In the genomic region with DNA sequence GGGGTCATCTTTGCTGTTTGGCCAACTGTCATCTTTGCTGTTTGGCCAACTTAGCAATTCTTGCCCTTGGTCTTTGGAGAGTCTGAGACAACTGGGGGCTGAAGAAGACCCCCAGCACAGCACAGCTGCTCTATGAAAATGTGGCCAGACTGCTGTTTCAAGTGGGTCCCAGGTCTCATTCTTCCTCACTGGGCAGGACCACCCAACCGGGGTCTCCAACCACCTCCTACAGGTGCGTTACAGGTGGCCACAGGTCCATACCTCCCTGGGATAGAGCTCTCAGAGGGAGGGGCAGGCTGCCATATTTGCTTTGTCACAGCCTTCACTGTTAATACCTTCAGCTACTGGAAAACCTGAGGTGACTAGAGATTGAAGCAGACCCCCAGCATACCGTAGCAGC, we compare ENCODE assay signal across 23 cellular contexts.
"Had no signal": no experiment of that assay in that cellular context is flagged by ENCODE, and none has a peak within 500 bp of the region (broad histone marks: within the 10 kb centered on the region; RNA-seq: fewer than 3 reads in every experiment).

No MANE protein-coding gene starts in this region.

- H3K27ac Mint-ChIP-seq: dendritic cell treated with granulocyte-macrophage colony-stimulating factor and Interleukin-4, amounts not matched to agents 40 ng/mL and 50 ng/mL, for 4 days; effector memory CD8-positive, alpha-beta T cell; endodermal cell had no signal

- H3K9me3 Mint-ChIP-seq: effector memory CD8-positive, alpha-beta T cell had no signal

- H3K9me3 ChIP-seq: colonic mucosa, esophagus squamous epithelium, gastrocnemius medialis, gastroesophageal sphincter had no signal

- H3K27ac ChIP-seq: colonic mucosa, coronary artery, dorsolateral prefrontal cortex, epithelial cell of prostate, esophagus muscularis mucosa, esophagus squamous epithelium, foreskin keratinocyte, gastrocnemius medialis, gastroesophageal sphincter, heart left ventricle, heart right ventricle had no signal

- H3K4me1 Mint-ChIP-seq: endodermal cell had no signal

- H3K4me3 ChIP-seq: colonic mucosa, coronary artery, dorsolateral prefrontal cortex, esophagus muscularis mucosa, esophagus squamous epithelium, gastrocnemius medialis, gastroesophageal sphincter, heart left ventricle, heart right ventricle had no signal

- H3K27me3 ChIP-seq: colonic mucosa, esophagus muscularis mucosa, esophagus squamous epithelium, foreskin keratinocyte, gastrocnemius medialis, gastroesophageal sphincter, heart left ventricle, heart right ventricle had no signal

- H3K36me3 ChIP-seq: colonic mucosa, esophagus muscularis mucosa, esophagus squamous epithelium, gastrocnemius medialis, gastroesophageal sphincter, heart left ventricle, heart right ventricle had no signal

- H3K4me1 ChIP-seq: colonic mucosa, esophagus muscularis mucosa, esophagus squamous epithelium, foreskin keratinocyte, gastrocnemius medialis, gastroesophageal sphincter, heart left ventricle, heart right ventricle had no signal

- H3K4me3 Mint-ChIP-seq: dendritic cell treated with granulocyte-macrophage colony-stimulating factor and Interleukin-4, amounts not matched to agents 40 ng/mL and 50 ng/mL, for 4 days; effector memory CD8-positive, alpha-beta T cell; endodermal cell had no signal

- ATAC-seq: effector memory CD8-positive, alpha-beta T cell; foreskin keratinocyte; gastrocnemius medialis; gastroesophageal sphincter; heart left ventricle; heart right ventricle had no signal

- H3K27me3 Mint-ChIP-seq: dendritic cell treated with granulocyte-macrophage colony-stimulating factor and Interleukin-4, amounts not matched to agents 40 ng/mL and 50 ng/mL, for 4 days; effector memory CD8-positive, alpha-beta T cell had no signal

- DNase-seq: colonic mucosa; cortex of kidney; dermis blood vessel endothelial cell; dorsolateral prefrontal cortex; effector CD4-positive, alpha-beta T cell; effector CD8-positive, alpha-beta T cell; effector memory CD4-positive, alpha-beta T cell; effector memory CD8-positive, alpha-beta T cell; endodermal cell; erythroblast; esophagus squamous epithelium; foreskin melanocyte; gastrocnemius medialis; glutamatergic neuron; head of caudate nucleus; heart left ventricle; heart right ventricle had no signal
